ENCODE assay signal across 23 cellular contexts in genomic region chr2:224659726-224660125, GRCh38.
"Had no signal": no experiment of that assay in that cellular context is flagged by ENCODE, and none has a peak within 500 bp of the region (broad histone marks: within the 10 kb centered on the region; RNA-seq: fewer than 3 reads in every experiment).

No MANE protein-coding gene starts in this region.

- H3K4me3 ChIP-seq: coronary artery, esophagus squamous epithelium, gastrocnemius medialis, left ventricle myocardium inferior, ovary, prostate gland, thoracic aorta, vagina had no signal

- H3K36me3 Mint-ChIP-seq: type B pancreatic cell had no signal

- H3K4me3 Mint-ChIP-seq: activated naive CD8-positive, alpha-beta T cell; natural killer cell treated with Interleukin-12 subunit alpha and Interleukin-12 subunit beta and Interleukin-15 and Interleukin-18, amount 100 ng/mL, for 72 hours; type B pancreatic cell had no signal

- H3K36me3 ChIP-seq: esophagus squamous epithelium, gastrocnemius medialis, left ventricle myocardium inferior, ovary, prostate gland, thoracic aorta, vagina, WERI-Rb-1 had no signal

- H3K27ac Mint-ChIP-seq: activated naive CD8-positive, alpha-beta T cell; natural killer cell treated with Interleukin-12 subunit alpha and Interleukin-12 subunit beta and Interleukin-15 and Interleukin-18, amount 100 ng/mL, for 72 hours; type B pancreatic cell had no signal

- DNase-seq: activated CD4-positive, alpha-beta T cell treated with anti-CD3 and anti-CD28 coated beads for 1 hour; activated CD4-positive, alpha-beta T cell treated with anti-CD3 and anti-CD28 coated beads, Interleukin-2, amount 50 U/mL, for 1 hour; activated naive CD4-positive, alpha-beta T cell; activated T-cell treated with anti-CD3 and anti-CD28 coated beads, Interleukin-2, amount 50 U/mL, for 1 hour; cerebellar nuclear complex; esophagus squamous epithelium; gastrocnemius medialis; head of caudate nucleus; hypothalamus; left ventricle myocardium inferior; mammary epithelial cell; midbrain; ovary; stimulated activated CD4-positive, alpha-beta T cell treated with anti-CD3 and anti-CD28 coated beads, Interleukin-4, amount 100 ng/mL, for 1 hour; stimulated activated naive CD4-positive, alpha-beta T cell treated with Interleukin-2 at 50 U/mL for 16 hours; WERI-Rb-1 had no signal

- H3K4me1 ChIP-seq: esophagus squamous epithelium, gastrocnemius medialis, left ventricle myocardium inferior, prostate gland, vagina had no signal

- H3K27ac ChIP-seq: coronary artery, esophagus squamous epithelium, gastrocnemius medialis, left ventricle myocardium inferior, ovary, prostate gland, thoracic aorta, vagina, WERI-Rb-1 had no signal

- H3K27me3 ChIP-seq: esophagus squamous epithelium, gastrocnemius medialis, ovary, vagina had no signal

- H3K27me3 Mint-ChIP-seq: type B pancreatic cell had no signal

- ATAC-seq: gastrocnemius medialis; natural killer cell treated with Interleukin-12 subunit alpha and Interleukin-12 subunit beta and Interleukin-15 and Interleukin-18, amount 100 ng/mL, for 72 hours had no signal

- H3K9me3 ChIP-seq: gastrocnemius medialis, ovary, prostate gland, thoracic aorta, vagina had no signal
